ENCODE assay signal across 1 cellular context in the genomic region with DNA sequence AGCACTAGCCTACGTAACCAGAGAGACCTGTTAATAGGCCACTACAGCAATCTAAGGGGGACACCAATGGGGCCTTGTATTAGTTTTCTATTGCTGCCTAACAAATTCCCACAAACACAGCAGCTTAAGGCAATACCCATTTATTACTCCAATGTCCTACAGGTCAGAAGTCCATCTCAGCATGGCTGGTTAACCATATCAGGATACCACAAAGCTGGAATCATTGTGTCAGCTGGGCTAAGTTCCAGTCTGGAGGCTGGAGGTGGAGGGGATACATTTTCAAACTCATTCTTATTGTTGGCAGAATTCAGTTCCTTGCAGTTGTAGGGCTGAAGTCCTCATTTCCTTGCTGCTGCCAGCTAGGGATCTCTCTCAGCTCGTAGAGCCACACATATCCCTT.
TF ChIP-seq lines count a peak whose summit lies in the region.

No MANE protein-coding gene starts in this region.

TF ChIP-seq in H1, 55 proteins besides CTCF, POLR2A, EP300 and RAD21:
- TF ChIP-seq SIN3A (conservative IDR thresholded peaks at IDR 0.05 in 1 of 2, IDR thresholded peaks at IDR 0.05 in 1 of 2; ENCODE audit: low read depth in 1 of 2, low read length in 2 of 2), result no peak
- TF ChIP-seq SP4 (IDR thresholded peaks at IDR 0.05; ENCODE audit: low read length), result no peak
- no peak for TF ChIP-seq CBX5 (IDR thresholded peaks at IDR 0.05; ENCODE audit: low read depth, low read length)
- TF ChIP-seq EGR1 (IDR thresholded peaks at IDR 0.05; ENCODE audit: borderline replicate concordance, low read depth, low read length), result no peak
- no peak for TF ChIP-seq POU5F1 (IDR thresholded peaks at IDR 0.05; ENCODE audit: low read depth, low read length)
- TF ChIP-seq TBP (IDR thresholded peaks at IDR 0.05; ENCODE audit: low read depth, low read length), result no peak
- no peak for TF ChIP-seq TAF1 (IDR thresholded peaks at IDR 0.05; ENCODE audit: low read depth, low read length)
- TF ChIP-seq, protein P1, sequence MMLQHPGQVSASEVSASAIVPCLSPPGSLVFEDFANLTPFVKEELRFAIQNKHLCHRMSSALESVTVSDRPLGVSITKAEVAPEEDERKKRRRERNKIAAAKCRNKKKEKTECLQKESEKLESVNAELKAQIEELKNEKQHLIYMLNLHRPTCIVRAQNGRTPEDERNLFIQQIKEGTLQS (IDR thresholded peaks at IDR 0.05; ENCODE audit: insufficient read depth, low read depth, low read length), result no peak
- TF ChIP-seq JUND (IDR thresholded peaks at IDR 0.05; ENCODE audit: low read length), result no peak
- no peak for TF ChIP-seq TAF7 (optimal IDR thresholded peaks at IDR 0.05; ENCODE audit: borderline replicate concordance, low read depth, low read length)
- no peak for TF ChIP-seq RBBP5 (IDR thresholded peaks at IDR 0.05; ENCODE audit: borderline replicate concordance, low read depth, low read length)
- no peak for TF ChIP-seq TEAD4 (IDR thresholded peaks at IDR 0.05; ENCODE audit: low read depth, low read length)
- no peak for TF ChIP-seq SIX5 (IDR thresholded peaks at IDR 0.05; ENCODE audit: low read depth, low read length)
